Comparison of ENCODE assay signal across 1 cellular context in genomic region chr7:25098096-25099046, GRCh38.
TF ChIP-seq lines count a peak whose summit lies in the region.

No MANE protein-coding gene starts in this region.

TF ChIP-seq in GM23338, 12 proteins besides CTCF, POLR2A, EP300 and RAD21 (continued from another document):
- TF ChIP-seq, protein P1, sequence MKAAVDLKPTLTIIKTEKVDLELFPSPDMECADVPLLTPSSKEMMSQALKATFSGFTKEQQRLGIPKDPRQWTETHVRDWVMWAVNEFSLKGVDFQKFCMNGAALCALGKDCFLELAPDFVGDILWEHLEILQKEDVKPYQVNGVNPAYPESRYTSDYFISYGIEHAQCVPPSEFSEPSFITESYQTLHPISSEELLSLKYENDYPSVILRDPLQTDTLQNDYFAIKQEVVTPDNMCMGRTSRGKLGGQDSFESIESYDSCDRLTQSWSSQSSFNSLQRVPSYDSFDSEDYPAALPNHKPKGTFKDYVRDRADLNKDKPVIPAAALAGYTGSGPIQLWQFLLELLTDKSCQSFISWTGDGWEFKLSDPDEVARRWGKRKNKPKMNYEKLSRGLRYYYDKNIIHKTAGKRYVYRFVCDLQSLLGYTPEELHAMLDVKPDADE (IDR thresholded peaks at IDR 0.05): no peak
- TF ChIP-seq CREB1 (CRISPR knock-in tag; IDR thresholded peaks at IDR 0.05; ENCODE audit: low read depth) (no peak), NANOG (IDR thresholded peaks at IDR 0.05; ENCODE audit: borderline replicate concordance) (no peak), JUNB (IDR thresholded peaks at IDR 0.05; ENCODE audit: unreplicated experiment) (no peak)
- TF ChIP-seq, protein P2, sequence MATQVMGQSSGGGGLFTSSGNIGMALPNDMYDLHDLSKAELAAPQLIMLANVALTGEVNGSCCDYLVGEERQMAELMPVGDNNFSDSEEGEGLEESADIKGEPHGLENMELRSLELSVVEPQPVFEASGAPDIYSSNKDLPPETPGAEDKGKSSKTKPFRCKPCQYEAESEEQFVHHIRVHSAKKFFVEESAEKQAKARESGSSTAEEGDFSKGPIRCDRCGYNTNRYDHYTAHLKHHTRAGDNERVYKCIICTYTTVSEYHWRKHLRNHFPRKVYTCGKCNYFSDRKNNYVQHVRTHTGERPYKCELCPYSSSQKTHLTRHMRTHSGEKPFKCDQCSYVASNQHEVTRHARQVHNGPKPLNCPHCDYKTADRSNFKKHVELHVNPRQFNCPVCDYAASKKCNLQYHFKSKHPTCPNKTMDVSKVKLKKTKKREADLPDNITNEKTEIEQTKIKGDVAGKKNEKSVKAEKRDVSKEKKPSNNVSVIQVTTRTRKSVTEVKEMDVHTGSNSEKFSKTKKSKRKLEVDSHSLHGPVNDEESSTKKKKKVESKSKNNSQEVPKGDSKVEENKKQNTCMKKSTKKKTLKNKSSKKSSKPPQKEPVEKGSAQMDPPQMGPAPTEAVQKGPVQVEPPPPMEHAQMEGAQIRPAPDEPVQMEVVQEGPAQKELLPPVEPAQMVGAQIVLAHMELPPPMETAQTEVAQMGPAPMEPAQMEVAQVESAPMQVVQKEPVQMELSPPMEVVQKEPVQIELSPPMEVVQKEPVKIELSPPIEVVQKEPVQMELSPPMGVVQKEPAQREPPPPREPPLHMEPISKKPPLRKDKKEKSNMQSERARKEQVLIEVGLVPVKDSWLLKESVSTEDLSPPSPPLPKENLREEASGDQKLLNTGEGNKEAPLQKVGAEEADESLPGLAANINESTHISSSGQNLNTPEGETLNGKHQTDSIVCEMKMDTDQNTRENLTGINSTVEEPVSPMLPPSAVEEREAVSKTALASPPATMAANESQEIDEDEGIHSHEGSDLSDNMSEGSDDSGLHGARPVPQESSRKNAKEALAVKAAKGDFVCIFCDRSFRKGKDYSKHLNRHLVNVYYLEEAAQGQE (IDR thresholded peaks at IDR 0.05; ENCODE audit: unreplicated experiment): no peak
